ENCODE assay signal across 27 cellular contexts in genomic region chr22:22902247-22902962, GRCh38. TPM values are rescaled to one million over a fixed set of nuclear protein-coding genes. Genes with fewer than 3 reads are reported as not detected.
DNase-seq lines count a peak whose midpoint lies in the region; ATAC-seq and TF ChIP-seq lines count a peak whose summit lies in the region.
"Had no signal": no experiment of that assay in that cellular context is flagged by ENCODE, and none has a peak within 500 bp of the region (broad histone marks: within the 10 kb centered on the region; RNA-seq: fewer than 3 reads in every experiment).

No MANE protein-coding gene starts in this region.

- in situ Hi-C loops in IMR-90 (cut with MboI; ENCODE audit: low sequenced_read_pairs), result no loop called here

- H3K18ac ChIP-seq in IMR-90 (ENCODE audit: low read depth, low read length), result no peak overlapping the region

- no peak overlapping the region for H2AFZ ChIP-seq in IMR-90 (replicated peaks; ENCODE audit: low read length, poor library complexity)

- no peak overlapping the region for H3K56ac ChIP-seq in IMR-90 (ENCODE audit: extremely low read depth, insufficient read depth, low read length)

- no peak overlapping the region for H2AK9ac ChIP-seq in IMR-90 (replicated peaks; ENCODE audit: low read depth, low read length, poor library complexity)

- H3K4me1 ChIP-seq in IMR-90 (ENCODE audit: control insufficient read depth, insufficient read depth, low read length), result no peaks in the 10 kb centered on the region
- peaks cover 3% of the 10 kb centered on the region for H3K4me1 ChIP-seq in testis
- H3K4me1 ChIP-seq: right atrium auricular region, thyroid gland had no signal

- POLR2A ChIA-PET in IMR-90 (lab: Charles Lee; ENCODE audit: unreplicated experiment), result no interaction called here

- H3K9me3 Mint-ChIP-seq in memory B cell, result no peaks in the 10 kb centered on the region
- H3K9me3 Mint-ChIP-seq: activated naive CD4-positive, alpha-beta T cell treated with anti-CD3 and anti-CD28 coated beads, Interleukin-2, amount 50 U/mL, for 24 hours; CD4-positive, alpha-beta T cell; naive thymus-derived CD8-positive, alpha-beta T cell had no signal

- BruUV-seq in IMR-90 (replicated peaks; lab: Mats Ljungman, UMichigan), result no TSS peak

- no peak overlapping the region for H2BK120ac ChIP-seq in IMR-90 (ENCODE audit: low read depth, low read length)

- intact Hi-C loops in IMR-90 (cut with micrococcal nuclease) (no loop called here), testis (cut with DNase I; ENCODE audit: low total_unique reads) (no loop called here)

- no peaks in the 10 kb centered on the region for H3K9me1 ChIP-seq in IMR-90 (ENCODE audit: insufficient read depth, low read length)

- no peak overlapping the region for H4K5ac ChIP-seq in IMR-90 (ENCODE audit: low read depth, low read length)

- TF ChIP-seq RAD21 in IMR-90 (IDR thresholded peaks at IDR 0.05; ENCODE audit: low read length), result no peak

- H2BK15ac ChIP-seq in IMR-90 (ENCODE audit: low read depth, low read length), result no peak overlapping the region

- WGBS in IMR-90 (ENCODE audit: extremely low coverage in 2 of 2, insufficient read length in 1 of 2), 2 experiments, result 10% methylated on average over 5 of the region's 8 CpGs; no CpG with 5 or more reads in 1 of the 2 experiments
- WGBS in testis, 2 donors, result 56 to 57% methylated on average over 7 to 8 of the region's 8 CpGs

- H4K91ac ChIP-seq in IMR-90 (ENCODE audit: insufficient read depth, low read depth, low read length), result no peak overlapping the region

- no peaks in the 10 kb centered on the region for H3K27me3 Mint-ChIP-seq in memory B cell
- H3K27me3 Mint-ChIP-seq: activated naive CD4-positive, alpha-beta T cell treated with anti-CD3 and anti-CD28 coated beads, Interleukin-2, amount 50 U/mL, for 24 hours; CD4-positive, alpha-beta T cell had no signal

- no peak overlapping the region for H3K9ac ChIP-seq in IMR-90 (ENCODE audit: low read depth, low read length)
- H3K9ac ChIP-seq: SK-N-SH had no signal

- no peak overlapping the region for H4K8ac ChIP-seq in IMR-90 (ENCODE audit: low read depth in 2 of 2, low read length in 2 of 2)

- no peak overlapping the region for H3K4me2 ChIP-seq in IMR-90 (ENCODE audit: low read depth, low read length)
- H3K4me2 ChIP-seq: SK-N-SH had no signal

- H3K4me3 ChIP-seq in IMR-90 (ENCODE audit: insufficient read depth, low read depth, low read length) (no peak overlapping the region), testis (no peak overlapping the region)
- H3K4me3 ChIP-seq: cardiac muscle cell, right atrium auricular region, thyroid gland had no signal

- no peak overlapping the region for H2BK20ac ChIP-seq in IMR-90 (ENCODE audit: low read depth, low read length)

- CTCF ChIA-PET in IMR-90 (lab: Yijun Ruan, JAX), result no interaction called here

- H3K79me1 ChIP-seq in IMR-90 (ENCODE audit: low read depth in 1 of 2, low read length in 2 of 2), result no peaks in the 10 kb centered on the region

- H3K4me3 Mint-ChIP-seq in memory B cell, result peak overlapping the region; percentile 19
- H3K4me3 Mint-ChIP-seq: activated naive CD4-positive, alpha-beta T cell treated with anti-CD3 and anti-CD28 coated beads, Interleukin-2, amount 50 U/mL, for 24 hours; CD4-positive, alpha-beta T cell had no signal

- no peak overlapping the region for H3K14ac ChIP-seq in IMR-90 (replicated peaks; ENCODE audit: low read depth, low read length)

- H3K27me3 ChIP-seq in IMR-90 (ENCODE audit: control insufficient read depth, insufficient read depth, low read length), result peaks cover 14% of the 10 kb centered on the region
- H3K27me3 ChIP-seq in testis, result no peaks in the 10 kb centered on the region
- H3K27me3 ChIP-seq: cardiac muscle cell, right atrium auricular region, thyroid gland had no signal

- TF ChIP-seq POLR2A in IMR-90 (IDR thresholded peaks at IDR 0.05; ENCODE audit: low read depth, low read length) (no peak), testis (IDR thresholded peaks at IDR 0.05) (no peak)

- no peak overlapping the region for H3K23ac ChIP-seq in IMR-90 (ENCODE audit: low read depth, low read length)

- ATAC-seq in IMR-90 (ENCODE audit: low read depth) (no peak), memory B cell (ENCODE audit: low read depth) (no peak), GM18498 (IDR thresholded peaks at IDR 0.05; ENCODE audit: unreplicated experiment) (no peak)
- ATAC-seq: naive thymus-derived CD8-positive, alpha-beta T cell; stimulated activated naive CD8-positive, alpha-beta T cell treated with anti-CD3 and anti-CD28 coated beads, Interleukin-15, Interleukin-2, amounts not matched to agents 100 U/mL and 50 U/mL, for 24 hours had no signal

- H3K4ac ChIP-seq in IMR-90 (ENCODE audit: low read depth, low read length), result no peak overlapping the region

- H3K4me1 Mint-ChIP-seq in memory B cell, result peaks cover 42% of the 10 kb centered on the region
- H3K4me1 Mint-ChIP-seq: activated naive CD4-positive, alpha-beta T cell treated with anti-CD3 and anti-CD28 coated beads, Interleukin-2, amount 50 U/mL, for 24 hours had no signal

- no peak overlapping the region for H3K27ac Mint-ChIP-seq in memory B cell
- H3K27ac Mint-ChIP-seq: activated naive CD4-positive, alpha-beta T cell treated with anti-CD3 and anti-CD28 coated beads, Interleukin-2, amount 50 U/mL, for 24 hours; CD4-positive, alpha-beta T cell had no signal

- TF ChIP-seq CTCF in IMR-90 (conservative IDR thresholded peaks at IDR 0.05; ENCODE audit: low read depth, low read length), result no peak
- TF ChIP-seq CTCF in testis (IDR thresholded peaks at IDR 0.05), result no peak

- H3K9me3 ChIP-seq in IMR-90 (ENCODE audit: control insufficient read depth, insufficient read depth, low read length), result no peaks in the 10 kb centered on the region
- H3K9me3 ChIP-seq in testis, result no peaks in the 10 kb centered on the region
- H3K9me3 ChIP-seq: right atrium auricular region, SK-N-SH, thyroid gland had no signal

- dilution Hi-C loops in IMR-90 (cut with HindIII; ENCODE audit: low sequenced_read_pairs, unreplicated experiment), result no loop called here

- no peak overlapping the region for H3K27ac ChIP-seq in IMR-90 (ENCODE audit: insufficient read depth, low read length)
- no peak overlapping the region for H3K27ac ChIP-seq in testis
- H3K27ac ChIP-seq: cardiac muscle cell, right atrium auricular region, thyroid gland had no signal

- H2BK5ac ChIP-seq in IMR-90 (ENCODE audit: low read depth, low read length, poor library complexity, severe bottlenecking), result no peak overlapping the region

- H2AK5ac ChIP-seq in IMR-90 (ENCODE audit: low read depth, low read length), result no peak overlapping the region

- H3K36me3 ChIP-seq in IMR-90 (ENCODE audit: control insufficient read depth, insufficient read depth, low read length) (no peaks in the 10 kb centered on the region), testis (ENCODE audit: low read depth, missing control alignments) (no peaks in the 10 kb centered on the region)
- H3K36me3 ChIP-seq: cardiac muscle cell, right atrium auricular region, thyroid gland had no signal

- peaks cover 6% of the 10 kb centered on the region for H3K36me3 Mint-ChIP-seq in memory B cell
- H3K36me3 Mint-ChIP-seq: activated naive CD4-positive, alpha-beta T cell treated with anti-CD3 and anti-CD28 coated beads, Interleukin-2, amount 50 U/mL, for 24 hours; naive thymus-derived CD8-positive, alpha-beta T cell had no signal

- no peaks in the 10 kb centered on the region for H4K20me1 ChIP-seq in IMR-90 (ENCODE audit: insufficient read depth, low read length)

- DNase-seq in IMR-90 (no peak), SK-N-DZ (ENCODE audit: low spot score) (peak; percentile 12), memory B cell (ENCODE audit: low spot score in 2 of 2) (no peak), testis (peak; percentile 34), NCI-H69 (lab: John Stamatoyannopoulos, UW) (no peak)
- DNase-seq in activated effector memory CD4-positive, alpha-beta T cell treated with Interleukin-2 at 50 U/mL for 16 hours, result no peak
- DNase-seq: activated CD4-positive, alpha-beta T cell treated with anti-CD3 and anti-CD28 coated beads, Interleukin-2, amount 50 U/mL, for 4 hours; activated CD4-positive, CD25-positive, alpha-beta regulatory T cell; anterior cingulate cortex; CD4-positive, alpha-beta T cell; mesenchymal stem cell; MV-4-11; NCI-H1694; NCI-H2171; NCI-H524; SK-N-SH; stimulated activated CD4-positive, alpha-beta T cell treated with anti-CD3 and anti-CD28 coated beads, Interleukin-4, amount 100 ng/mL, for 4 hours; stimulated activated naive CD8-positive, alpha-beta T cell treated with anti-CD3 and anti-CD28 coated beads, Interleukin-15, Interleukin-2, amounts not matched to agents 100 U/mL and 50 U/mL, for 24 hours had no signal

TF ChIP-seq in IMR-90, 13 proteins besides CTCF, POLR2A, EP300 and RAD21:
- no peak for TF ChIP-seq MAZ (IDR thresholded peaks at IDR 0.05; ENCODE audit: borderline replicate concordance, low read depth, low read length)
- no peak for TF ChIP-seq MXI1 (IDR thresholded peaks at IDR 0.05; ENCODE audit: borderline replicate concordance, low read depth, low read length)
- no peak for TF ChIP-seq FOS (IDR thresholded peaks at IDR 0.05; ENCODE audit: low read depth, low read length)
- TF ChIP-seq MAFK (IDR thresholded peaks at IDR 0.05; ENCODE audit: low read depth, low read length), result no peak
- TF ChIP-seq RFX5 (IDR thresholded peaks at IDR 0.05; ENCODE audit: low read depth, low read length), result no peak
- TF ChIP-seq ELK1 (IDR thresholded peaks at IDR 0.05; ENCODE audit: borderline replicate concordance, low read depth, low read length), result no peak
- no peak for TF ChIP-seq CEBPB (IDR thresholded peaks at IDR 0.05; ENCODE audit: low read depth, low read length)
- TF ChIP-seq NFE2L2 (IDR thresholded peaks at IDR 0.05; ENCODE audit: low read depth, low read length), result 0 out of 2 replicates have a peak, but pooled peaks have one; percentile 3

RNA-seq across cellular contexts. Expression of gene IGLL5, which starts 14.8 kb away (rescaled TPM):
- total RNA-seq in IMR-90 (2012; rRNA removed), result not detected in 2 replicates
- not detected in 2 replicates for polyA plus RNA-seq in IMR-90 (2012; rRNA removed)
- not detected in 2 replicates for polyA plus RNA-seq in IMR-90 (2012; cell fraction: cytosol; rRNA removed)
- not detected in 2 replicates for polyA plus RNA-seq in IMR-90 (2012; cell fraction: nucleus; rRNA removed; ENCODE audit: low replicate concordance)
- polyA plus RNA-seq in SK-N-DZ (2014; cell fraction: cytosol; rRNA removed), result not detected in 2 replicates
- polyA plus RNA-seq in SK-N-DZ (2014; cell fraction: nucleus; rRNA removed), result not detected in 2 replicates
- 1 to 10 TPM in 1 of 2 donors, under 1 TPM in 1; 0.94 to 1.4 TPM for total RNA-seq in testis
- 9.8 TPM for polyA plus RNA-seq in testis (ENCODE audit: insufficient read depth, low read depth, low replicate concordance)
- total RNA-seq: cardiac muscle cell; CD4-positive, alpha-beta T cell; H1; HT1080; kidney epithelial cell had no signal
- polyA plus RNA-seq: cardiac muscle cell, H1, SK-N-SH had no signal

Comparison
In these comparisons a context has a peak if more than half of its experiments do, and no peak if none do; other contexts are left out.
1. DNase-seq: peak in SK-N-DZ (single experiment) and testis (single experiment); none in IMR-90 (single experiment), memory B cell (0 of 2), activated effector memory CD4-positive, alpha-beta T cell treated with Interleukin-2 at 50 U/mL for 16 hours (single experiment) and NCI-H69 (single experiment).